In genomic region chr12:96034631-96035282, GRCh38 we compare ENCODE assay signal across 7 cellular contexts. TPM values are rescaled to one million over a fixed set of nuclear protein-coding genes. Genes with fewer than 3 reads are reported as not detected.
DNase-seq lines count a peak whose midpoint lies in the region; FAIRE-seq and TF ChIP-seq lines count a peak whose summit lies in the region.

No MANE protein-coding gene starts in this region.

- peak overlapping the region; percentile 68 for H3K4me3 ChIP-seq in endocrine pancreas (ENCODE audit: control insufficient read depth, insufficient read depth, low read length)

- no peak overlapping the region for H3K4me3 Mint-ChIP-seq in activated T-helper 2 cell treated with anti-CD3 and anti-CD28 coated beads, Interferon-gamma antibody, Interleukin-2, Interleukin-4, amounts not matched to agents 10 μg/mL and 5 μg/mL and 100 μg/mL, durations not matched to agents 14 hours and 24 hours and 36 hours (ENCODE audit: low read depth)

- no peaks in the 10 kb centered on the region for H3K9me3 ChIP-seq in endocrine pancreas (ENCODE audit: control insufficient read depth, low read length)

- no peaks in the 10 kb centered on the region for H3K27me3 Mint-ChIP-seq in activated T-helper 2 cell treated with anti-CD3 and anti-CD28 coated beads, Interferon-gamma antibody, Interleukin-2, Interleukin-4, amounts not matched to agents 10 μg/mL and 5 μg/mL and 100 μg/mL, durations not matched to agents 14 hours and 24 hours and 36 hours (ENCODE audit: low read depth)

- no peak for FAIRE-seq in H54 (lab: Jason Lieb, UNC)

- no peak for TF ChIP-seq POLR2A in H54 (IDR thresholded peaks at IDR 0.05; ENCODE audit: low read depth, low read length)

- H3K36me3 Mint-ChIP-seq in activated T-helper 2 cell treated with anti-CD3 and anti-CD28 coated beads, Interferon-gamma antibody, Interleukin-2, Interleukin-4, amounts not matched to agents 10 μg/mL and 5 μg/mL and 100 μg/mL, durations not matched to agents 14 hours and 24 hours and 36 hours (ENCODE audit: low read depth): peaks cover 3% of the 10 kb centered on the region

- no peaks in the 10 kb centered on the region for H3K36me3 ChIP-seq in endocrine pancreas (ENCODE audit: control insufficient read depth, insufficient read depth, low read length)

- H3K4me1 Mint-ChIP-seq in activated T-helper 2 cell treated with anti-CD3 and anti-CD28 coated beads, Interferon-gamma antibody, Interleukin-2, Interleukin-4, amounts not matched to agents 10 μg/mL and 5 μg/mL and 100 μg/mL, durations not matched to agents 14 hours and 24 hours and 36 hours (ENCODE audit: low read depth): peaks cover 14% of the 10 kb centered on the region

- DNase-seq in EH (ENCODE audit: low read depth) (peak; percentile 58), H54 (ENCODE audit: insufficient read length, low spot score) (peak; percentile 23), NCI-H748 (lab: John Stamatoyannopoulos, UW; ENCODE audit: unreplicated experiment) (peak; percentile 68), midbrain (lab: John Stamatoyannopoulos, UW) (peak; percentile 19), NCI-H2196 (lab: John Stamatoyannopoulos, UW; ENCODE audit: unreplicated experiment) (no peak)
- no peak for DNase-seq in activated T-helper 2 cell treated with anti-CD3 and anti-CD28 coated beads, Interferon-gamma antibody, Interleukin-2, Interleukin-4, amounts not matched to agents 10 μg/mL and 5 μg/mL and 100 μg/mL, durations not matched to agents 14 hours and 24 hours and 36 hours (ENCODE audit: low spot score)

- H3K27ac Mint-ChIP-seq in activated T-helper 2 cell treated with anti-CD3 and anti-CD28 coated beads, Interferon-gamma antibody, Interleukin-2, Interleukin-4, amounts not matched to agents 10 μg/mL and 5 μg/mL and 100 μg/mL, durations not matched to agents 14 hours and 24 hours and 36 hours: no peak overlapping the region

- H3K9ac ChIP-seq in endocrine pancreas (ENCODE audit: control insufficient read depth, insufficient read depth, low read length): peak overlapping the region; percentile 82

- peaks cover 12% of the 10 kb centered on the region for H3K4me1 ChIP-seq in endocrine pancreas (ENCODE audit: control insufficient read depth, insufficient read depth, low read length)

- H3K9me3 Mint-ChIP-seq in activated T-helper 2 cell treated with anti-CD3 and anti-CD28 coated beads, Interferon-gamma antibody, Interleukin-2, Interleukin-4, amounts not matched to agents 10 μg/mL and 5 μg/mL and 100 μg/mL, durations not matched to agents 14 hours and 24 hours and 36 hours: no peaks in the 10 kb centered on the region

- intact Hi-C loops in activated T-helper 2 cell treated with anti-CD3 and anti-CD28 coated beads, Interferon-gamma antibody, Interleukin-2, Interleukin-4, amounts not matched to agents 10 μg/mL and 5 μg/mL and 100 μg/mL, durations not matched to agents 14 hours and 24 hours and 36 hours (cut with micrococcal nuclease): loop anchor here (1.0 to 5.0 kb wide), 6 partner anchors 36 to 482 kb away; partner anchors contain the start of genes AMDHD1, CDK17 and SNRPF

- H3K27me3 ChIP-seq in endocrine pancreas (ENCODE audit: control insufficient read depth, insufficient read depth, low read length): no peaks in the 10 kb centered on the region

RNA-seq across cellular contexts. Expression of gene LTA4H, which starts 0.6 kb away (rescaled TPM):
- 63.6 and 65.2 TPM in 2 replicates for total RNA-seq in activated T-helper 2 cell treated with anti-CD3 and anti-CD28 coated beads, Interferon-gamma antibody, Interleukin-2, Interleukin-4, amounts not matched to agents 10 μg/mL and 5 μg/mL and 100 μg/mL, durations not matched to agents 14 hours and 24 hours and 36 hours

RNA-seq across cellular contexts. Expression of gene HAL, which starts 38.6 kb away (rescaled TPM):
- total RNA-seq in activated T-helper 2 cell treated with anti-CD3 and anti-CD28 coated beads, Interferon-gamma antibody, Interleukin-2, Interleukin-4, amounts not matched to agents 10 μg/mL and 5 μg/mL and 100 μg/mL, durations not matched to agents 14 hours and 24 hours and 36 hours: 0.30 and 0.57 TPM in 2 replicates

Comparison
In these comparisons a context has a peak if more than half of its experiments do, and no peak if none do; other contexts are left out.
1. DNase-seq: peak in EH (single experiment), H54 (single experiment), NCI-H748 (single experiment) and midbrain (single experiment); none in NCI-H2196 (single experiment) and activated T-helper 2 cell treated with anti-CD3 and anti-CD28 coated beads, Interferon-gamma antibody, Interleukin-2, Interleukin-4, amounts not matched to agents 10 μg/mL and 5 μg/mL and 100 μg/mL, durations not matched to agents 14 hours and 24 hours and 36 hours (single experiment).